Comparison of ENCODE assay signal across 8 cellular contexts in genomic region chr3:185822957-185823279, GRCh38. TPM values are rescaled to one million over a fixed set of nuclear protein-coding genes. Genes with fewer than 3 reads are reported as not detected.
DNase-seq lines count a peak whose midpoint lies in the region; ATAC-seq and TF ChIP-seq lines count a peak whose summit lies in the region.

No MANE protein-coding gene starts in this region.

- 3 to 4% methylated on average over 6 of the region's 6 CpGs for WGBS in heart right ventricle, 2 donors
- WGBS in lung, 2 donors, result 0 to 1% methylated on average over 6 of the region's 6 CpGs
- WGBS in urinary bladder, result 4% methylated on average over 6 of the region's 6 CpGs

- ATAC-seq in heart right ventricle, result no peak
- no peak for ATAC-seq in left ventricle myocardium superior
- ATAC-seq in lung (ENCODE audit: insufficient read depth, low FRiP score), result no peak

- intact Hi-C loops in heart right ventricle (cut with DNase I) (loop anchor here in 3 of 10 donors (10.0 kb wide), 2 partner anchors 88 to 112 kb away; partner anchors contain the start of gene TRA2B (in 3 of the 3)), left ventricle myocardium superior (cut with micrococcal nuclease) (no loop called here)

- in situ Hi-C loops in astrocyte of the cerebellum (cut with HindIII; ENCODE audit: low sequenced_read_pairs), result no loop called here

- H3K36me3 ChIP-seq in heart right ventricle (no peaks in the 10 kb centered on the region), lung (ENCODE audit: control insufficient read depth in 2 of 2, insufficient read depth in 2 of 2, low read length in 2 of 2) (no peaks in the 10 kb centered on the region), urinary bladder (ENCODE audit: insufficient read depth) (no peaks in the 10 kb centered on the region)

- H3K4me1 ChIP-seq in heart right ventricle (peaks cover 2 to 27% (median 16%) of the 10 kb centered on the region in 9 donors), lung (ENCODE audit: control insufficient read depth in 2 of 2, insufficient read depth in 2 of 2, low read length in 2 of 2) (no peaks in the 10 kb centered on the region), urinary bladder (ENCODE audit: insufficient read depth) (no peaks in the 10 kb centered on the region)

- no peaks in the 10 kb centered on the region for H3K9me3 ChIP-seq in heart right ventricle
- no peaks in the 10 kb centered on the region for H3K9me3 ChIP-seq in lung (ENCODE audit: control insufficient read depth in 2 of 2, insufficient read depth in 1 of 2, low read length in 1 of 2)

- H3K4me3 ChIP-seq in heart right ventricle (peak overlapping the region; percentile 58 to 83 (median 74)), astrocyte of the cerebellum (ENCODE audit: low read depth, low read length) (peak overlapping the region; percentile 86), lung (peak overlapping the region; percentile 60), urinary bladder (ENCODE audit: low read depth, low read length) (peak overlapping the region; percentile 86)

- no peak for TF ChIP-seq CTCF in heart right ventricle (IDR thresholded peaks at IDR 0.05)
- no peak for TF ChIP-seq CTCF in astrocyte of the cerebellum (IDR thresholded peaks at IDR 0.05; ENCODE audit: low read depth, low read length, missing control alignments)
- TF ChIP-seq CTCF in lung (IDR thresholded peaks at IDR 0.05; ENCODE audit: control extremely low read depth, extremely low read depth), result no peak

- DNase-seq in heart right ventricle (no peak), left ventricle myocardium superior (no peak), astrocyte of the cerebellum (ENCODE audit: low read depth) (no peak), lung (ENCODE audit: low spot score) (no peak), NCI-H69 (lab: John Stamatoyannopoulos, UW) (no peak), globus pallidus (ENCODE audit: low spot score) (no peak), HuH-7.5 (ENCODE audit: low spot score) (no peak)

- H3K27ac ChIP-seq in heart right ventricle (peak overlapping the region in 8 of 10 donors; percentile 7 to 77 (median 62)), lung (ENCODE audit: low read depth in 1 of 2, low read length in 1 of 2) (peak overlapping the region in 1 of 2 donors; percentile 80), urinary bladder (ENCODE audit: low read depth) (no peak overlapping the region)

- H3K27me3 ChIP-seq in heart right ventricle (peaks cover 0 to 70% (median 41%) of the 10 kb centered on the region in 7 donors), lung (ENCODE audit: control insufficient read depth, insufficient read depth) (no peaks in the 10 kb centered on the region)

RNA-seq across cellular contexts. Expression of gene IGF2BP2, which starts 1.9 kb away (rescaled TPM):
- 10 to 100 TPM; 13.0 to 17.8 (median 15.7) TPM for total RNA-seq in heart right ventricle
- polyA plus RNA-seq in heart right ventricle, result 10 to 100 TPM in 1 of 2 donors, 1 to 10 TPM in 1; 9.4 to 10.7 TPM
- total RNA-seq in left ventricle myocardium superior, result 16.7 TPM
- total RNA-seq in lung, result 10 to 100 TPM; 15.6 to 92.6 TPM
- polyA plus RNA-seq in lung, result 1 to 10 TPM; 7.8 to 8.1 TPM
- total RNA-seq in urinary bladder, result 42.7 TPM
- polyA plus RNA-seq in urinary bladder, result 6.8 TPM
